Comparison of ENCODE assay signal across 10 cellular contexts in genomic region chr17:82943751-82944150, GRCh38.
"Had no signal": no experiment of that assay in that cellular context is flagged by ENCODE, and none has a peak within 500 bp of the region (broad histone marks: within the 10 kb centered on the region; RNA-seq: fewer than 3 reads in every experiment).

No MANE protein-coding gene starts in this region.

- FAIRE-seq: pancreas had no signal

- H3K4me3 ChIP-seq: pancreas, tibial nerve had no signal

- H3K4me1 ChIP-seq: pancreas, tibial nerve had no signal

- H3K9me3 ChIP-seq: pancreas had no signal

- H3K27me3 ChIP-seq: pancreas, tibial nerve had no signal

- H3K27ac ChIP-seq: pancreas, tibial nerve had no signal

- DNase-seq: activated CD4-positive, alpha-beta T cell treated with anti-CD3 and anti-CD28 coated beads for 48 hours; activated T-cell treated with anti-CD3 and anti-CD28 coated beads for 4 hours; caudate nucleus; immature natural killer cell; retina; SHP77 had no signal

- ATAC-seq: left colon; pancreas; stimulated activated memory B cell treated with anti-CD40 and anti-IgM and Interleukin-4, amounts not matched to agents 10 μg/mL and 1 μg/mL and 100 μg/mL, for 72 hours had no signal
